ENCODE assay signal across 1 cellular context in genomic region chr1:166176416-166176815, GRCh38.
A peak's percentile ranks its signal among the peaks of the same experiment; 100 is the strongest.
TF ChIP-seq lines count a peak whose summit lies in the region.

No MANE protein-coding gene starts in this region.

TF ChIP-seq in K562, 482 proteins besides CTCF, POLR2A, EP300 and RAD21 (continued from another document):
- TF ChIP-seq ZMIZ1 (IDR thresholded peaks at IDR 0.05; ENCODE audit: low read depth in 2 of 2, low read length in 2 of 2) (no peak), NR2C1 (IDR thresholded peaks at IDR 0.05) (peak; percentile 77), NR2C1 (tag; IDR thresholded peaks at IDR 0.05) (peak; percentile 81), LARP7 (IDR thresholded peaks at IDR 0.05) (no peak), CBFA2T3 (IDR thresholded peaks at IDR 0.05) (peak; percentile 18; the same call in 1 of the 2 replicates), CCNT2 (IDR thresholded peaks at IDR 0.05; ENCODE audit: borderline replicate concordance, extremely low read depth, insufficient read length, low read depth, low read length) (no peak), NCOA2 (IDR thresholded peaks at IDR 0.05; ENCODE audit: partially characterized antibody in 2 of 2) (no peak), NR2C2 (CRISPR knock-in tag; IDR thresholded peaks at IDR 0.05) (no peak), NR2C2 (tag; IDR thresholded peaks at IDR 0.05) (0 out of 2 replicates have a peak, but pooled peaks have one; percentile 19), MYC (IDR thresholded peaks at IDR 0.05; ENCODE audit: low read depth, low read length) (no peak), MYC (CRISPR knock-in tag; IDR thresholded peaks at IDR 0.05; ENCODE audit: borderline replicate concordance, low read depth) (no peak), ZFPM2 (CRISPR knock-in tag; IDR thresholded peaks at IDR 0.05) (no peak)
